In genomic region chr3:155972885-155973584, GRCh38 we compare ENCODE assay signal across 23 cellular contexts.
DNase-seq lines count a peak whose midpoint lies in the region; ATAC-seq and TF ChIP-seq lines count a peak whose summit lies in the region.
"Had no signal": no experiment of that assay in that cellular context is flagged by ENCODE, and none has a peak within 500 bp of the region (broad histone marks: within the 10 kb centered on the region; RNA-seq: fewer than 3 reads in every experiment).

No MANE protein-coding gene starts in this region.

- no CpG with 5 or more reads among the region's 4 CpGs for WGBS in H9 (ENCODE audit: extremely low coverage, insufficient read length, low lambda C conversion rate)

- H3K27ac Mint-ChIP-seq in nephron progenitor cell (no peak overlapping the region), H9 (no peak overlapping the region; a peak in 1 of 7 replicates)
- H3K27ac Mint-ChIP-seq: activated CD8-positive, alpha-beta T cell treated with anti-CD3 and anti-CD28 coated beads for 36 hours; CD4-positive, alpha-beta memory T cell; dendritic cell treated with granulocyte-macrophage colony-stimulating factor and Interleukin-4, amounts not matched to agents 40 ng/mL and 50 ng/mL, for 4 days; mesothelial cell of epicardium; natural killer cell treated with Interleukin-12 subunit alpha and Interleukin-12 subunit beta and Interleukin-15 and Interleukin-18, amount 100 ng/mL, for 72 hours had no signal

- H3K4me1 Mint-ChIP-seq in nephron progenitor cell (peaks cover 8% of the 10 kb centered on the region), H9 (no peaks in the 10 kb centered on the region; a peak in 1 of 4 replicates)
- H3K4me1 Mint-ChIP-seq: CD4-positive, alpha-beta memory T cell; mesothelial cell of epicardium had no signal

- H3K18ac ChIP-seq in H9 (ENCODE audit: insufficient read length, low read depth, low read length) = no peak overlapping the region

- no peak overlapping the region for H3K56ac ChIP-seq in H9 (ENCODE audit: insufficient read length, low read depth, low read length)

- H3K23me2 ChIP-seq in H9 (ENCODE audit: insufficient read length, low read depth, low read length, poor library complexity, severe bottlenecking) = no peaks in the 10 kb centered on the region

- no peak overlapping the region for H3K4me2 ChIP-seq in H9 (ENCODE audit: insufficient read depth, insufficient read length, low read length)

- H3K14ac ChIP-seq in H9 (ENCODE audit: insufficient read depth, low read length) = no peak overlapping the region

- no peak overlapping the region for H3K9ac ChIP-seq in H9 (ENCODE audit: extremely low read depth, insufficient read length, low read length)

- TF ChIP-seq CTCF in nephron progenitor cell (IDR thresholded peaks at IDR 0.05) (no peak), H9 (conservative IDR thresholded peaks at IDR 0.05) (no peak)

- no peak overlapping the region for H4K5ac ChIP-seq in H9 (ENCODE audit: insufficient read length, low read depth, low read length)

- no peak overlapping the region for H2BK12ac ChIP-seq in H9 (ENCODE audit: insufficient read length, low read depth, low read length)

- no peak overlapping the region for H2AFZ ChIP-seq in H9 (ENCODE audit: low read length)

- H3K9me3 ChIP-seq in H9 (ENCODE audit: control insufficient read depth, low read depth, low read length) = no peaks in the 10 kb centered on the region
- H3K9me3 ChIP-seq: HAP-1, pancreas, right lobe of liver, testis had no signal

- H3K36me3 Mint-ChIP-seq in nephron progenitor cell (ENCODE audit: low read depth) = peaks cover 5% of the 10 kb centered on the region
- peaks cover 0 to 10% (median 8%) of the 10 kb centered on the region in 3 experiments; a peak in 4 of 7 replicates for H3K36me3 Mint-ChIP-seq in H9 (ENCODE audit: insufficient read depth in 1 of 3, low read depth in 3 of 3)
- H3K36me3 Mint-ChIP-seq: mesothelial cell of epicardium; natural killer cell treated with Interleukin-12 subunit alpha and Interleukin-12 subunit beta and Interleukin-15 and Interleukin-18, amount 100 ng/mL, for 72 hours had no signal

- no peaks in the 10 kb centered on the region for H3K79me1 ChIP-seq in H9 (ENCODE audit: insufficient read depth, low read depth, low read length, poor library complexity, severe bottlenecking)

- DNase-seq in nephron progenitor cell (peak; percentile 15), H9 (no peak), AG08395 (ENCODE audit: low spot score) (no peak)
- DNase-seq: activated CD4-positive, CD25-positive, alpha-beta regulatory T cell; activated CD8-positive, alpha-beta T cell treated with anti-CD3 and anti-CD28 coated beads for 36 hours; activated naive CD4-positive, alpha-beta T cell; anterior cingulate cortex; CD4-positive, alpha-beta memory T cell; DMS153; pancreas; right lobe of liver; testis had no signal

- no peak overlapping the region for H2BK5ac ChIP-seq in H9 (ENCODE audit: insufficient read length, low read length)

- no peak overlapping the region for H2AK5ac ChIP-seq in H9 (ENCODE audit: insufficient read length, low read length)

- H3K4me3 Mint-ChIP-seq in nephron progenitor cell (no peak overlapping the region), H9 (no peak overlapping the region)
- H3K4me3 Mint-ChIP-seq: activated CD8-positive, alpha-beta T cell treated with anti-CD3 and anti-CD28 coated beads for 36 hours; CD4-positive, alpha-beta memory T cell; dendritic cell treated with granulocyte-macrophage colony-stimulating factor and Interleukin-4, amounts not matched to agents 40 ng/mL and 50 ng/mL, for 4 days; mesothelial cell of epicardium; natural killer cell treated with Interleukin-12 subunit alpha and Interleukin-12 subunit beta and Interleukin-15 and Interleukin-18, amount 100 ng/mL, for 72 hours had no signal

- H3K23ac ChIP-seq in H9 (ENCODE audit: insufficient read length, low read depth, low read length) = no peak overlapping the region

- H2BK15ac ChIP-seq in H9 (ENCODE audit: low read depth, low read length) = no peak overlapping the region

- H3K27ac ChIP-seq in H9 (ENCODE audit: insufficient read length, low read depth, low read length) = no peak overlapping the region
- H3K27ac ChIP-seq: pancreas, right lobe of liver, SK-N-MC, testis had no signal

- no peak overlapping the region for H3K4ac ChIP-seq in H9 (ENCODE audit: low read depth, low read length)

- no peaks in the 10 kb centered on the region for H4K20me1 ChIP-seq in H9 (ENCODE audit: control insufficient read depth, insufficient read depth, insufficient read length)

- no peaks in the 10 kb centered on the region; the same call in 1 of the 2 replicates for H3K4me1 ChIP-seq in H9 (ENCODE audit: insufficient read depth, low read length)
- H3K4me1 ChIP-seq: HAP-1, pancreas, right lobe of liver, testis had no signal

- H3T11ph ChIP-seq in H9 (ENCODE audit: low read length) = no peak overlapping the region

- H2BK20ac ChIP-seq in H9 (ENCODE audit: low read depth, low read length, poor library complexity, severe bottlenecking) = no peak overlapping the region

- H2BK120ac ChIP-seq in H9 (ENCODE audit: low read depth, low read length, poor library complexity, severe bottlenecking) = no peak overlapping the region

- ATAC-seq in GM18511 (IDR thresholded peaks at IDR 0.05; ENCODE audit: unreplicated experiment) (peak; percentile 64), GM21529 (IDR thresholded peaks at IDR 0.05; ENCODE audit: unreplicated experiment) (peak; percentile 73), HG03571 (IDR thresholded peaks at IDR 0.05; ENCODE audit: unreplicated experiment) (peak; percentile 77), HG03045 (IDR thresholded peaks at IDR 0.05; ENCODE audit: unreplicated experiment) (no peak), GM18520 (IDR thresholded peaks at IDR 0.05; ENCODE audit: unreplicated experiment) (no peak)
- ATAC-seq: activated CD8-positive, alpha-beta T cell treated with anti-CD3 and anti-CD28 coated beads for 36 hours; left lobe of liver; natural killer cell treated with Interleukin-12 subunit alpha and Interleukin-12 subunit beta and Interleukin-15 and Interleukin-18, amount 100 ng/mL, for 72 hours; pancreas; right lobe of liver had no signal

- H4K8ac ChIP-seq in H9 (replicated peaks; ENCODE audit: insufficient read length, low read depth, low read length) = no peak overlapping the region

- no peaks in the 10 kb centered on the region for H3K27me3 ChIP-seq in H9 (ENCODE audit: insufficient read depth, low read length)
- H3K27me3 ChIP-seq: pancreas, right lobe of liver, testis had no signal

- H4K91ac ChIP-seq in H9 (ENCODE audit: insufficient read length, low read depth, low read length) = no peak overlapping the region

- H3K9me3 Mint-ChIP-seq in nephron progenitor cell (peaks cover 14% of the 10 kb centered on the region), H9 (peaks cover 9% of the 10 kb centered on the region in 2 experiments; a peak in 4 of 5 replicates)
- H3K9me3 Mint-ChIP-seq: dendritic cell treated with granulocyte-macrophage colony-stimulating factor and Interleukin-4, amounts not matched to agents 40 ng/mL and 50 ng/mL, for 4 days; natural killer cell treated with Interleukin-12 subunit alpha and Interleukin-12 subunit beta and Interleukin-15 and Interleukin-18, amount 100 ng/mL, for 72 hours had no signal

- H3K27me3 Mint-ChIP-seq in nephron progenitor cell (ENCODE audit: low read depth, poor library complexity) (peaks cover 16% of the 10 kb centered on the region), H9 (ENCODE audit: low read depth) (no peaks in the 10 kb centered on the region; the same call in 1 of the 2 replicates)
- H3K27me3 Mint-ChIP-seq: activated CD8-positive, alpha-beta T cell treated with anti-CD3 and anti-CD28 coated beads for 36 hours; dendritic cell treated with granulocyte-macrophage colony-stimulating factor and Interleukin-4, amounts not matched to agents 40 ng/mL and 50 ng/mL, for 4 days had no signal

- H3K79me2 ChIP-seq in H9 (ENCODE audit: insufficient read depth, low read length) = no peaks in the 10 kb centered on the region

Comparison
In these comparisons a context has a peak if more than half of its experiments do, and no peak if none do; other contexts are left out.
1. ATAC-seq: peak in GM18511 (single experiment), GM21529 (single experiment) and HG03571 (single experiment); none in HG03045 (single experiment) and GM18520 (single experiment).